10 cellular contexts compared by ENCODE assay signal in the genomic region with DNA sequence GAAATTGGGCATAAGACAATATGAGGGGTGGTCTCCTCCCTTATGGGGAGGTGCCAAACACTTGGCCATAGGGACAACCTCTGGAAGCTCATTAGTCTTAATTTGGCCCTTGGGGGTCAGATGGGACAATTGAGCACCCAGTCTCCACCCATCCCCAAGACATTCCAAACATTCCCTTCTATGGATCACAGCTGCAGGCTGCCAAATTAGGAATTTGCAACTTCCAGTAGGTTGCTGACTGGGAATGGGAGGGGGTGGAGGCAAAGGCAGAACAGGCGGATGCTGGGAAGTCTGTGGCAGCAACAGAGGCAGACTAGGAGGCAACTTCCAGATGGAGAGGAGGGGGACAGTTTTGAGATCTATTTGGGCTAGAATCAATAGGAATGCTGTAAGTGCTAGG. TPM values are rescaled to one million over a fixed set of nuclear protein-coding genes. Genes with fewer than 3 reads are reported as not detected.
A peak's percentile ranks its signal among the peaks of the same experiment; 100 is the strongest.
DNase-seq lines count a peak whose midpoint lies in the region; ATAC-seq and TF ChIP-seq lines count a peak whose summit lies in the region.
"Had no signal": no experiment of that assay in that cellular context is flagged by ENCODE, and none has a peak within 500 bp of the region (broad histone marks: within the 10 kb centered on the region; RNA-seq: fewer than 3 reads in every experiment).

No MANE protein-coding gene starts in this region.

- H3K9me3 Mint-ChIP-seq in activated naive CD8-positive, alpha-beta T cell treated with anti-CD3 and anti-CD28 coated beads, Interleukin-2, amount 10 ng/mL, durations not matched to agents 7 days and 5 days, result no peaks in the 10 kb centered on the region
- H3K9me3 Mint-ChIP-seq in activated naive CD8-positive, alpha-beta T cell treated with anti-CD3 and anti-CD28 coated beads for 36 hours, result peaks cover 1% of the 10 kb centered on the region

- DNase-seq in activated naive CD8-positive, alpha-beta T cell treated with anti-CD3 and anti-CD28 coated beads, Interleukin-2, amount 10 ng/mL, durations not matched to agents 7 days and 5 days, result no peak
- no peak for DNase-seq in activated naive CD8-positive, alpha-beta T cell treated with anti-CD3 and anti-CD28 coated beads for 36 hours
- peak; percentile 89 for DNase-seq in astrocyte of the hippocampus (ENCODE audit: low read depth, low spot score)
- DNase-seq in iris pigment epithelial cell (ENCODE audit: low read depth), result peak; percentile 42
- no peak for DNase-seq in upper lobe of right lung
- no peak for DNase-seq in NAMALWA (ENCODE audit: low spot score)
- no peak for DNase-seq in stimulated activated CD4-positive, alpha-beta T cell treated with anti-CD3 and anti-CD28 coated beads, Interleukin-2, amount 100 ng/mL, for 24 hours

- no peaks in the 10 kb centered on the region for H3K27me3 ChIP-seq in upper lobe of right lung
- H3K27me3 ChIP-seq: BLaER1 had no signal

- H3K4me3 Mint-ChIP-seq in activated naive CD8-positive, alpha-beta T cell treated with anti-CD3 and anti-CD28 coated beads, Interleukin-2, amount 10 ng/mL, durations not matched to agents 7 days and 5 days, result no peak overlapping the region
- H3K4me3 Mint-ChIP-seq in activated naive CD8-positive, alpha-beta T cell treated with anti-CD3 and anti-CD28 coated beads for 36 hours, result no peak overlapping the region

- no peaks in the 10 kb centered on the region for H3K9me3 ChIP-seq in upper lobe of right lung
- H3K9me3 ChIP-seq: BLaER1 had no signal

- peaks cover 24% of the 10 kb centered on the region for H3K4me1 Mint-ChIP-seq in activated naive CD8-positive, alpha-beta T cell treated with anti-CD3 and anti-CD28 coated beads, Interleukin-2, amount 10 ng/mL, durations not matched to agents 7 days and 5 days
- peaks cover 23% of the 10 kb centered on the region for H3K4me1 Mint-ChIP-seq in activated naive CD8-positive, alpha-beta T cell treated with anti-CD3 and anti-CD28 coated beads for 36 hours

- TF ChIP-seq CTCF in upper lobe of right lung (IDR thresholded peaks at IDR 0.05), result no peak

- H3K27ac ChIP-seq in upper lobe of right lung, result peak overlapping the region; percentile 53
- H3K27ac ChIP-seq: BLaER1 had no signal

- POLR2A ChIA-PET in activated naive CD8-positive, alpha-beta T cell treated with anti-CD3 and anti-CD28 coated beads, Interleukin-2, amount 10 ng/mL, durations not matched to agents 7 days and 5 days (lab: Charles Lee), result no interaction called here

- ATAC-seq in activated naive CD8-positive, alpha-beta T cell treated with anti-CD3 and anti-CD28 coated beads, Interleukin-2, amount 10 ng/mL, durations not matched to agents 7 days and 5 days (ENCODE audit: low read depth), result no peak
- ATAC-seq in upper lobe of right lung, result no peak
- ATAC-seq in HG02885 (IDR thresholded peaks at IDR 0.05; ENCODE audit: poor library complexity, unreplicated experiment), result no peak
- ATAC-seq: left lobe of liver had no signal

- H3K36me3 ChIP-seq in upper lobe of right lung, result peaks cover 22% of the 10 kb centered on the region

- peaks cover 22% of the 10 kb centered on the region for H3K4me1 ChIP-seq in upper lobe of right lung

- H3K36me3 Mint-ChIP-seq in activated naive CD8-positive, alpha-beta T cell treated with anti-CD3 and anti-CD28 coated beads, Interleukin-2, amount 10 ng/mL, durations not matched to agents 7 days and 5 days, result peaks cover 3% of the 10 kb centered on the region
- peaks cover 6% of the 10 kb centered on the region for H3K36me3 Mint-ChIP-seq in activated naive CD8-positive, alpha-beta T cell treated with anti-CD3 and anti-CD28 coated beads for 36 hours

- intact Hi-C loops in upper lobe of right lung (cut with DNase I), result no loop called here

- no peaks in the 10 kb centered on the region for H3K27me3 Mint-ChIP-seq in activated naive CD8-positive, alpha-beta T cell treated with anti-CD3 and anti-CD28 coated beads, Interleukin-2, amount 10 ng/mL, durations not matched to agents 7 days and 5 days
- no peaks in the 10 kb centered on the region for H3K27me3 Mint-ChIP-seq in activated naive CD8-positive, alpha-beta T cell treated with anti-CD3 and anti-CD28 coated beads for 36 hours

- H3K27ac Mint-ChIP-seq in activated naive CD8-positive, alpha-beta T cell treated with anti-CD3 and anti-CD28 coated beads, Interleukin-2, amount 10 ng/mL, durations not matched to agents 7 days and 5 days, result peak overlapping the region; percentile 42
- H3K27ac Mint-ChIP-seq in activated naive CD8-positive, alpha-beta T cell treated with anti-CD3 and anti-CD28 coated beads for 36 hours, result no peak overlapping the region

- H3K4me3 ChIP-seq in upper lobe of right lung, result no peak overlapping the region

RNA-seq across cellular contexts. Expression of a gene that starts 1.4 kb away (rescaled TPM):
- 10 to 100 TPM; 47.8 to 51.2 TPM for total RNA-seq in activated naive CD8-positive, alpha-beta T cell treated with anti-CD3 and anti-CD28 coated beads, Interleukin-2, amount 10 ng/mL, durations not matched to agents 7 days and 5 days
- total RNA-seq in activated naive CD8-positive, alpha-beta T cell treated with anti-CD3 and anti-CD28 coated beads for 36 hours, result 10 to 100 TPM; 64.6 to 65.3 TPM
- 49.6 TPM for total RNA-seq in upper lobe of right lung

RNA-seq across cellular contexts. Expression of a gene that starts 56.9 kb away (rescaled TPM):
- 10 to 100 TPM in 1 of 2 experiments, 1 to 10 TPM in 1; 9.7 to 10.0 TPM for total RNA-seq in activated naive CD8-positive, alpha-beta T cell treated with anti-CD3 and anti-CD28 coated beads, Interleukin-2, amount 10 ng/mL, durations not matched to agents 7 days and 5 days
- total RNA-seq in activated naive CD8-positive, alpha-beta T cell treated with anti-CD3 and anti-CD28 coated beads for 36 hours, result 1 to 10 TPM; 4.8 to 5.3 TPM
- 8.2 TPM for total RNA-seq in upper lobe of right lung

Comparison
In these comparisons a context has a peak if more than half of its experiments do, and no peak if none do; other contexts are left out.
1. DNase-seq: peak in astrocyte of the hippocampus (single experiment) and iris pigment epithelial cell (single experiment); none in activated naive CD8-positive, alpha-beta T cell treated with anti-CD3 and anti-CD28 coated beads, Interleukin-2, amount 10 ng/mL, durations not matched to agents 7 days and 5 days (single experiment), activated naive CD8-positive, alpha-beta T cell treated with anti-CD3 and anti-CD28 coated beads for 36 hours (single experiment), upper lobe of right lung (single experiment), NAMALWA (single experiment) and stimulated activated CD4-positive, alpha-beta T cell treated with anti-CD3 and anti-CD28 coated beads, Interleukin-2, amount 100 ng/mL, for 24 hours (0 of 2).